In the genomic region with DNA sequence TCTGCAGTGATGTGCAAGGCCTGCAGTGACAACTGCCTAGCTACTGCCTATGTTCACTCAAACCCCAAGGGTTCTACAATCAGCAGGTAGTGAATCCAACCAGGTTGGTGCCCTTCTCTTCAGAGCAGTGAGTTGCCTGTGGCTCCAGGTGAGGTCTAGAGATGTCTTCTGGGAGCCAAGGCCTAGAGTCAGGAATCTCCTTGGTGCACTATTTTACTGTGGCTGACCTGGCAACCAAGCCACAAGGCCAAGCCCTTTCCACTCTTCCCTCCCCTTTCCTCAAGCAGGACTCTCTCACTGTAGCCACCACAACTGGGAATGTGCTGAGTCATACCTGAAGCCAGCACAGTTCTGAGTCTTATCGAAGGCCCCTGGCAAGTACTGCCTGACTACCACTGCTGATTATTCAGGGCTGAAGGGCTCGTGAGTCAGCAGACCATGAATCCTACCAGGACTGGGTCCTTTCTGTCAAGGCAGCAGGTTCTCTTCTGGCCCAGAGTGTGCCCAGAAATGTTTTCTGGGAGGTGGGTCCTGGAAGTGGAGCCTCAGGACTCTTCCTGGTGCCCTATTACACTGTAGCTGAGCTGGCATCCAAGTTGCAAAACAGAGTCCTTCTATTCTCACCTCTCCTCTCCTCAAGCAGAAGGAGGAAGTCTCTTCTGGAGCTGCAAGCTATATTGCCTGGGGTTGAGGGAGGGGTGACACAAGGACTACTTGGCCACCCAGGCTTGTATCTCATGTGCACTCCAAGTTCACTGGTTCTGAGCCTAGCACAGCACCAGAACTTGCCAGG, we compare ENCODE assay signal across 1 cellular context.
TF ChIP-seq lines count a peak whose summit lies in the region.

No MANE protein-coding gene starts in this region.

TF ChIP-seq in K562, 482 proteins besides CTCF, POLR2A, EP300 and RAD21 (continued from another document and continues in another):
- 0 out of 2 replicates have a peak, but pooled peaks have one; percentile 31 for TF ChIP-seq CEBPB (tag; IDR thresholded peaks at IDR 0.05)
- TF ChIP-seq, protein P1, sequence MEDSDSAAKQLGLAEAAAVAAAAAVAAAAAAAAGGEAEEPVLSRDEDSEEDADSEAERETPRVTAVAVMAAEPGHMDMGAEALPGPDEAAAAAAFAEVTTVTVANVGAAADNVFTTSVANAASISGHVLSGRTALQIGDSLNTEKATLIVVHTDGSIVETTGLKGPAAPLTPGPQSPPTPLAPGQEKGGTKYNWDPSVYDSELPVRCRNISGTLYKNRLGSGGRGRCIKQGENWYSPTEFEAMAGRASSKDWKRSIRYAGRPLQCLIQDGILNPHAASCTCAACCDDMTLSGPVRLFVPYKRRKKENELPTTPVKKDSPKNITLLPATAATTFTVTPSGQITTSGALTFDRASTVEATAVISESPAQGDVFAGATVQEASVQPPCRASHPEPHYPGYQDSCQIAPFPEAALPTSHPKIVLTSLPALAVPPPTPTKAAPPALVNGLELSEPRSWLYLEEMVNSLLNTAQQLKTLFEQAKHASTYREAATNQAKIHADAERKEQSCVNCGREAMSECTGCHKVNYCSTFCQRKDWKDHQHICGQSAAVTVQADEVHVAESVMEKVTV (CRISPR knock-in tag; IDR thresholded peaks at IDR 0.05): no peak
- peak; percentile 96 for TF ChIP-seq SMARCE1 (IDR thresholded peaks at IDR 0.05)
- TF ChIP-seq LEF1 (IDR thresholded peaks at IDR 0.05): peak; percentile 85
- TF ChIP-seq, protein P2, sequence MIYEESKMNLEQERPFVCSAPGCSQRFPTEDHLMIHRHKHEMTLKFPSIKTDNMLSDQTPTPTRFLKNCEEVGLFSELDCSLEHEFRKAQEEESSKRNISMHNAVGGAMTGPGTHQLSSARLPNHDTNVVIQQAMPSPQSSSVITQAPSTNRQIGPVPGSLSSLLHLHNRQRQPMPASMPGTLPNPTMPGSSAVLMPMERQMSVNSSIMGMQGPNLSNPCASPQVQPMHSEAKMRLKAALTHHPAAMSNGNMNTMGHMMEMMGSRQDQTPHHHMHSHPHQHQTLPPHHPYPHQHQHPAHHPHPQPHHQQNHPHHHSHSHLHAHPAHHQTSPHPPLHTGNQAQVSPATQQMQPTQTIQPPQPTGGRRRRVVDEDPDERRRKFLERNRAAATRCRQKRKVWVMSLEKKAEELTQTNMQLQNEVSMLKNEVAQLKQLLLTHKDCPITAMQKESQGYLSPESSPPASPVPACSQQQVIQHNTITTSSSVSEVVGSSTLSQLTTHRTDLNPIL (CRISPR knock-in tag; IDR thresholded peaks at IDR 0.05): no peak
- TF ChIP-seq, protein P3, sequence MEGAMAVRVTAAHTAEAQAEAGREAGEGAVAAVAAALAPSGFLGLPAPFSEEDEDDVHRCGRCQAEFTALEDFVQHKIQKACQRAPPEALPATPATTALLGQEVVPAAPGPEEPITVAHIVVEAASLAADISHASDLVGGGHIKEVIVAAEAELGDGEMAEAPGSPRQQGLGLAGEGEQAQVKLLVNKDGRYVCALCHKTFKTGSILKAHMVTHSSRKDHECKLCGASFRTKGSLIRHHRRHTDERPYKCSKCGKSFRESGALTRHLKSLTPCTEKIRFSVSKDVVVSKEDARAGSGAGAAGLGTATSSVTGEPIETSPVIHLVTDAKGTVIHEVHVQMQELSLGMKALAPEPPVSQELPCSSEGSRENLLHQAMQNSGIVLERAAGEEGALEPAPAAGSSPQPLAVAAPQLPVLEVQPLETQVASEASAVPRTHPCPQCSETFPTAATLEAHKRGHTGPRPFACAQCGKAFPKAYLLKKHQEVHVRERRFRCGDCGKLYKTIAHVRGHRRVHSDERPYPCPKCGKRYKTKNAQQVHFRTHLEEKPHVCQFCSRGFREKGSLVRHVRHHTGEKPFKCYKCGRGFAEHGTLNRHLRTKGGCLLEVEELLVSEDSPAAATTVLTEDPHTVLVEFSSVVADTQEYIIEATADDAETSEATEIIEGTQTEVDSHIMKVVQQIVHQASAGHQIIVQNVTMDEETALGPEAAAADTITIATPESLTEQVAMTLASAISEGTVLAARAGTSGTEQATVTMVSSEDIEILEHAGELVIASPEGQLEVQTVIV (CRISPR knock-in tag; IDR thresholded peaks at IDR 0.05; ENCODE audit: borderline replicate concordance): no peak
- no peak for TF ChIP-seq TCF7L2 (IDR thresholded peaks at IDR 0.05; ENCODE audit: low read depth, low read length)
- no peak for TF ChIP-seq SNRNP70 (optimal IDR thresholded peaks at IDR 0.05; ENCODE audit: low read depth, low read length)
- TF ChIP-seq KLF6 (CRISPR knock-in tag; IDR thresholded peaks at IDR 0.05; ENCODE audit: borderline replicate concordance): no peak
- TF ChIP-seq, protein P4, sequence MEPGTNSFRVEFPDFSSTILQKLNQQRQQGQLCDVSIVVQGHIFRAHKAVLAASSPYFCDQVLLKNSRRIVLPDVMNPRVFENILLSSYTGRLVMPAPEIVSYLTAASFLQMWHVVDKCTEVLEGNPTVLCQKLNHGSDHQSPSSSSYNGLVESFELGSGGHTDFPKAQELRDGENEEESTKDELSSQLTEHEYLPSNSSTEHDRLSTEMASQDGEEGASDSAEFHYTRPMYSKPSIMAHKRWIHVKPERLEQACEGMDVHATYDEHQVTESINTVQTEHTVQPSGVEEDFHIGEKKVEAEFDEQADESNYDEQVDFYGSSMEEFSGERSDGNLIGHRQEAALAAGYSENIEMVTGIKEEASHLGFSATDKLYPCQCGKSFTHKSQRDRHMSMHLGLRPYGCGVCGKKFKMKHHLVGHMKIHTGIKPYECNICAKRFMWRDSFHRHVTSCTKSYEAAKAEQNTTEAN (CRISPR knock-in tag; IDR thresholded peaks at IDR 0.05): no peak
- peak; percentile 68 for TF ChIP-seq MTA2 (IDR thresholded peaks at IDR 0.05; ENCODE audit: low read depth)
- peak; percentile 86 for TF ChIP-seq NBN (IDR thresholded peaks at IDR 0.05; ENCODE audit: low read depth)
- TF ChIP-seq CHCHD3 (CRISPR knock-in tag; IDR thresholded peaks at IDR 0.05): no peak
- TF ChIP-seq CBFB (CRISPR knock-in tag; IDR thresholded peaks at IDR 0.05): no peak
- TF ChIP-seq, protein P5, sequence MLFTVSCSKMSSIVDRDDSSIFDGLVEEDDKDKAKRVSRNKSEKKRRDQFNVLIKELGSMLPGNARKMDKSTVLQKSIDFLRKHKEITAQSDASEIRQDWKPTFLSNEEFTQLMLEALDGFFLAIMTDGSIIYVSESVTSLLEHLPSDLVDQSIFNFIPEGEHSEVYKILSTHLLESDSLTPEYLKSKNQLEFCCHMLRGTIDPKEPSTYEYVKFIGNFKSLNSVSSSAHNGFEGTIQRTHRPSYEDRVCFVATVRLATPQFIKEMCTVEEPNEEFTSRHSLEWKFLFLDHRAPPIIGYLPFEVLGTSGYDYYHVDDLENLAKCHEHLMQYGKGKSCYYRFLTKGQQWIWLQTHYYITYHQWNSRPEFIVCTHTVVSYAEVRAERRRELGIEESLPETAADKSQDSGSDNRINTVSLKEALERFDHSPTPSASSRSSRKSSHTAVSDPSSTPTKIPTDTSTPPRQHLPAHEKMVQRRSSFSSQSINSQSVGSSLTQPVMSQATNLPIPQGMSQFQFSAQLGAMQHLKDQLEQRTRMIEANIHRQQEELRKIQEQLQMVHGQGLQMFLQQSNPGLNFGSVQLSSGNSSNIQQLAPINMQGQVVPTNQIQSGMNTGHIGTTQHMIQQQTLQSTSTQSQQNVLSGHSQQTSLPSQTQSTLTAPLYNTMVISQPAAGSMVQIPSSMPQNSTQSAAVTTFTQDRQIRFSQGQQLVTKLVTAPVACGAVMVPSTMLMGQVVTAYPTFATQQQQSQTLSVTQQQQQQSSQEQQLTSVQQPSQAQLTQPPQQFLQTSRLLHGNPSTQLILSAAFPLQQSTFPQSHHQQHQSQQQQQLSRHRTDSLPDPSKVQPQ (CRISPR knock-in tag; IDR thresholded peaks at IDR 0.05; ENCODE audit: borderline replicate concordance): no peak
- no peak for TF ChIP-seq HDAC6 (IDR thresholded peaks at IDR 0.05; ENCODE audit: low read depth, low read length)
- TF ChIP-seq EHMT2 (IDR thresholded peaks at IDR 0.05): peak; percentile 91
- peak; percentile 48; the same call in 1 of the 2 replicates for TF ChIP-seq CXXC5 (CRISPR knock-in tag; IDR thresholded peaks at IDR 0.05)
- TF ChIP-seq MIER1 (IDR thresholded peaks at IDR 0.05; ENCODE audit: low read depth): no peak
- TF ChIP-seq, protein P6, sequence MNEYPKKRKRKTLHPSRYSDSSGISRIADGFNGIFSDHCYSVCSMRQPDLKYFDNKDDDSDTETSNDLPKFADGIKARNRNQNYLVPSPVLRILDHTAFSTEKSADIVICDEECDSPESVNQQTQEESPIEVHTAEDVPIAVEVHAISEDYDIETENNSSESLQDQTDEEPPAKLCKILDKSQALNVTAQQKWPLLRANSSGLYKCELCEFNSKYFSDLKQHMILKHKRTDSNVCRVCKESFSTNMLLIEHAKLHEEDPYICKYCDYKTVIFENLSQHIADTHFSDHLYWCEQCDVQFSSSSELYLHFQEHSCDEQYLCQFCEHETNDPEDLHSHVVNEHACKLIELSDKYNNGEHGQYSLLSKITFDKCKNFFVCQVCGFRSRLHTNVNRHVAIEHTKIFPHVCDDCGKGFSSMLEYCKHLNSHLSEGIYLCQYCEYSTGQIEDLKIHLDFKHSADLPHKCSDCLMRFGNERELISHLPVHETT (CRISPR knock-in tag; conservative IDR thresholded peaks at IDR 0.05 in 1 of 2, IDR thresholded peaks at IDR 0.05 in 1 of 2): peak in 1 of 2 experiments; percentile 58; a peak in 2 of 4 replicates
- no peak for TF ChIP-seq HIVEP1 (CRISPR knock-in tag; IDR thresholded peaks at IDR 0.05)
- no peak for TF ChIP-seq KAT8 (IDR thresholded peaks at IDR 0.05; ENCODE audit: low read depth)
- TF ChIP-seq, protein P7, sequence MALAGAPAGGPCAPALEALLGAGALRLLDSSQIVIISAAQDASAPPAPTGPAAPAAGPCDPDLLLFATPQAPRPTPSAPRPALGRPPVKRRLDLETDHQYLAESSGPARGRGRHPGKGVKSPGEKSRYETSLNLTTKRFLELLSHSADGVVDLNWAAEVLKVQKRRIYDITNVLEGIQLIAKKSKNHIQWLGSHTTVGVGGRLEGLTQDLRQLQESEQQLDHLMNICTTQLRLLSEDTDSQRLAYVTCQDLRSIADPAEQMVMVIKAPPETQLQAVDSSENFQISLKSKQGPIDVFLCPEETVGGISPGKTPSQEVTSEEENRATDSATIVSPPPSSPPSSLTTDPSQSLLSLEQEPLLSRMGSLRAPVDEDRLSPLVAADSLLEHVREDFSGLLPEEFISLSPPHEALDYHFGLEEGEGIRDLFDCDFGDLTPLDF (CRISPR knock-in tag; IDR thresholded peaks at IDR 0.05): no peak
- no peak; the same call in 1 of the 2 replicates for TF ChIP-seq HCFC1 (IDR thresholded peaks at IDR 0.05; ENCODE audit: low read depth, low read length)
- TF ChIP-seq, protein P8, sequence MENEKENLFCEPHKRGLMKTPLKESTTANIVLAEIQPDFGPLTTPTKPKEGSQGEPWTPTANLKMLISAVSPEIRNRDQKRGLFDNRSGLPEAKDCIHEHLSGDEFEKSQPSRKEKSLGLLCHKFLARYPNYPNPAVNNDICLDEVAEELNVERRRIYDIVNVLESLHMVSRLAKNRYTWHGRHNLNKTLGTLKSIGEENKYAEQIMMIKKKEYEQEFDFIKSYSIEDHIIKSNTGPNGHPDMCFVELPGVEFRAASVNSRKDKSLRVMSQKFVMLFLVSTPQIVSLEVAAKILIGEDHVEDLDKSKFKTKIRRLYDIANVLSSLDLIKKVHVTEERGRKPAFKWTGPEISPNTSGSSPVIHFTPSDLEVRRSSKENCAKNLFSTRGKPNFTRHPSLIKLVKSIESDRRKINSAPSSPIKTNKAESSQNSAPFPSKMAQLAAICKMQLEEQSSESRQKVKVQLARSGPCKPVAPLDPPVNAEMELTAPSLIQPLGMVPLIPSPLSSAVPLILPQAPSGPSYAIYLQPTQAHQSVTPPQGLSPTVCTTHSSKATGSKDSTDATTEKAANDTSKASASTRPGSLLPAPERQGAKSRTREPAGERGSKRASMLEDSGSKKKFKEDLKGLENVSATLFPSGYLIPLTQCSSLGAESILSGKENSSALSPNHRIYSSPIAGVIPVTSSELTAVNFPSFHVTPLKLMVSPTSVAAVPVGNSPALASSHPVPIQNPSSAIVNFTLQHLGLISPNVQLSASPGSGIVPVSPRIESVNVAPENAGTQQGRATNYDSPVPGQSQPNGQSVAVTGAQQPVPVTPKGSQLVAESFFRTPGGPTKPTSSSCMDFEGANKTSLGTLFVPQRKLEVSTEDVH (IDR thresholded peaks at IDR 0.05; ENCODE audit: low read depth, partially characterized antibody): no peak
- TF ChIP-seq MYNN (IDR thresholded peaks at IDR 0.05): peak; percentile 71
- no peak for TF ChIP-seq MYNN (CRISPR knock-in tag; IDR thresholded peaks at IDR 0.05)
- no peak for TF ChIP-seq MCM3 (IDR thresholded peaks at IDR 0.05)
- no peak for TF ChIP-seq CBX8 (IDR thresholded peaks at IDR 0.05; ENCODE audit: borderline replicate concordance, extremely low read depth, low read depth, low read length, poor library complexity, severe bottlenecking)
- no peak for TF ChIP-seq ASH1L (IDR thresholded peaks at IDR 0.05; ENCODE audit: borderline replicate concordance, low read depth, partially characterized antibody)
- TF ChIP-seq SREBF1 (IDR thresholded peaks at IDR 0.05; ENCODE audit: borderline replicate concordance, low read depth, low read length): no peak
- no peak for TF ChIP-seq NCOA6 (IDR thresholded peaks at IDR 0.05)
- TF ChIP-seq, protein P9, sequence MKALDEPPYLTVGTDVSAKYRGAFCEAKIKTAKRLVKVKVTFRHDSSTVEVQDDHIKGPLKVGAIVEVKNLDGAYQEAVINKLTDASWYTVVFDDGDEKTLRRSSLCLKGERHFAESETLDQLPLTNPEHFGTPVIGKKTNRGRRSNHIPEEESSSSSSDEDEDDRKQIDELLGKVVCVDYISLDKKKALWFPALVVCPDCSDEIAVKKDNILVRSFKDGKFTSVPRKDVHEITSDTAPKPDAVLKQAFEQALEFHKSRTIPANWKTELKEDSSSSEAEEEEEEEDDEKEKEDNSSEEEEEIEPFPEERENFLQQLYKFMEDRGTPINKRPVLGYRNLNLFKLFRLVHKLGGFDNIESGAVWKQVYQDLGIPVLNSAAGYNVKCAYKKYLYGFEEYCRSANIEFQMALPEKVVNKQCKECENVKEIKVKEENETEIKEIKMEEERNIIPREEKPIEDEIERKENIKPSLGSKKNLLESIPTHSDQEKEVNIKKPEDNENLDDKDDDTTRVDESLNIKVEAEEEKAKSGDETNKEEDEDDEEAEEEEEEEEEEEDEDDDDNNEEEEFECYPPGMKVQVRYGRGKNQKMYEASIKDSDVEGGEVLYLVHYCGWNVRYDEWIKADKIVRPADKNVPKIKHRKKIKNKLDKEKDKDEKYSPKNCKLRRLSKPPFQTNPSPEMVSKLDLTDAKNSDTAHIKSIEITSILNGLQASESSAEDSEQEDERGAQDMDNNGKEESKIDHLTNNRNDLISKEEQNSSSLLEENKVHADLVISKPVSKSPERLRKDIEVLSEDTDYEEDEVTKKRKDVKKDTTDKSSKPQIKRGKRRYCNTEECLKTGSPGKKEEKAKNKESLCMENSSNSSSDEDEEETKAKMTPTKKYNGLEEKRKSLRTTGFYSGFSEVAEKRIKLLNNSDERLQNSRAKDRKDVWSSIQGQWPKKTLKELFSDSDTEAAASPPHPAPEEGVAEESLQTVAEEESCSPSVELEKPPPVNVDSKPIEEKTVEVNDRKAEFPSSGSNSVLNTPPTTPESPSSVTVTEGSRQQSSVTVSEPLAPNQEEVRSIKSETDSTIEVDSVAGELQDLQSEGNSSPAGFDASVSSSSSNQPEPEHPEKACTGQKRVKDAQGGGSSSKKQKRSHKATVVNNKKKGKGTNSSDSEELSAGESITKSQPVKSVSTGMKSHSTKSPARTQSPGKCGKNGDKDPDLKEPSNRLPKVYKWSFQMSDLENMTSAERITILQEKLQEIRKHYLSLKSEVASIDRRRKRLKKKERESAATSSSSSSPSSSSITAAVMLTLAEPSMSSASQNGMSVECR (CRISPR knock-in tag; IDR thresholded peaks at IDR 0.05): no peak
